12 cellular contexts compared by ENCODE assay signal in the genomic region with DNA sequence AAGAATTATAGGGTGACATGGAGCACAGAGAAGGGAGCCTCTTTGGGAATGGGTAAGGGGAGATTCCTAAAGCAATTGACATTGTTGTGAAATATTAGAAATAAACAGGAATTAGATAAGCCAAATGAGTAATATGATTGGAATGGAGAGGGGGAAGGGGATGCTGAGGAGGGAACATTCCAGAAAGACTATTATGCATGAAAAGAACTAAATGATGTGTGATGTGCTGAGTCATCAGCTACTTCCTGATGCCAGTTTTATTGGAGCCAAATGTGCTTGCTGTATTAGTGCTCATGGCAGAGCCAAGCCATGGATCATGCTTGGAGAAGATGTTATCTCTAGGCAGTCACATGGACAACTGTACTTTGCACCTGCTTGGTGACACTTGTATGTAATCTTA.
DNase-seq lines count a peak whose midpoint lies in the region; ATAC-seq and TF ChIP-seq lines count a peak whose summit lies in the region.
"Had no signal": no experiment of that assay in that cellular context is flagged by ENCODE, and none has a peak within 500 bp of the region (broad histone marks: within the 10 kb centered on the region; RNA-seq: fewer than 3 reads in every experiment).

No MANE protein-coding gene starts in this region.

- H3K9me3 ChIP-seq in SK-N-SH (no peaks in the 10 kb centered on the region), ovary (no peaks in the 10 kb centered on the region)
- H3K9me3 ChIP-seq: lower lobe of right lung, right atrium auricular region had no signal

- H3K4me3 ChIP-seq in SK-N-SH (ENCODE audit: low read depth in 2 of 2, low read length in 1 of 2) (no peak overlapping the region), fibroblast of pulmonary artery (replicated peaks; ENCODE audit: low read depth, low read length) (no peak overlapping the region), skeletal muscle cell (ENCODE audit: low read depth, low read length) (no peak overlapping the region), ovary (no peak overlapping the region)
- H3K4me3 ChIP-seq: lower lobe of right lung, right atrium auricular region had no signal

- no peak for TF ChIP-seq CTCF in SK-N-SH (IDR thresholded peaks at IDR 0.05)
- TF ChIP-seq CTCF in fibroblast of pulmonary artery (IDR thresholded peaks at IDR 0.05; ENCODE audit: low read length, missing control alignments): no peak
- TF ChIP-seq CTCF in ovary (IDR thresholded peaks at IDR 0.05): no peak

- POLR2A ChIA-PET in SK-N-SH (lab: Yijun Ruan, JAX): no interaction called here

- H2AFZ ChIP-seq in SK-N-SH (ENCODE audit: low read depth): no peak overlapping the region

- H3K79me2 ChIP-seq in SK-N-SH (ENCODE audit: insufficient read depth): no peaks in the 10 kb centered on the region

- DNase-seq in H4 (ENCODE audit: low spot score): peak; percentile 34
- DNase-seq in SK-N-SH: no peak
- DNase-seq in fibroblast of pulmonary artery (ENCODE audit: low read depth): peak; percentile 88
- DNase-seq in skeletal muscle cell (ENCODE audit: low read depth): peak; percentile 54
- DNase-seq in ovary: no peak
- no peak for DNase-seq in substantia nigra (lab: John Stamatoyannopoulos, UW)
- DNase-seq: activated CD4-positive, CD25-positive, alpha-beta regulatory T cell; activated naive CD4-positive, alpha-beta T cell treated with anti-CD3 and anti-CD28 coated beads for 36 hours; lower lobe of right lung had no signal

- H3K27me3 ChIP-seq in SK-N-SH (ENCODE audit: insufficient read depth) (no peaks in the 10 kb centered on the region), ovary (no peaks in the 10 kb centered on the region)
- H3K27me3 ChIP-seq: right atrium auricular region had no signal

- peak in 1 of 2 experiments; percentile 88; a peak in 2 of 4 replicates for TF ChIP-seq EP300 in SK-N-SH (IDR thresholded peaks at IDR 0.05; ENCODE audit: borderline replicate concordance in 1 of 2, low read depth in 1 of 2, low read length in 1 of 2)
- no peak for TF ChIP-seq EP300 in ovary (IDR thresholded peaks at IDR 0.05)

- no peak overlapping the region for H3K4me2 ChIP-seq in SK-N-SH

- TF ChIP-seq POLR2A in ovary (IDR thresholded peaks at IDR 0.05): no peak

- H3K36me3 ChIP-seq in SK-N-SH (replicated peaks in 1 of 2; ENCODE audit: control insufficient read depth in 1 of 2, insufficient read depth in 2 of 2, low read length in 1 of 2) (no peaks in the 10 kb centered on the region), ovary (no peaks in the 10 kb centered on the region)
- H3K36me3 ChIP-seq: lower lobe of right lung, right atrium auricular region had no signal

- no peaks in the 10 kb centered on the region for H3K9me2 ChIP-seq in SK-N-SH

- ATAC-seq in GM21723 (IDR thresholded peaks at IDR 0.05; ENCODE audit: unreplicated experiment) (no peak), HG02938 (IDR thresholded peaks at IDR 0.05; ENCODE audit: unreplicated experiment) (no peak)

- H3K9ac ChIP-seq in SK-N-SH: no peak overlapping the region

- no peaks in the 10 kb centered on the region for H4K20me1 ChIP-seq in SK-N-SH (ENCODE audit: insufficient read depth)

- CTCF ChIA-PET in SK-N-SH (lab: Yijun Ruan, JAX): no interaction called here

- intact Hi-C loops in ovary (cut with DNase I): no loop called here

- no peaks in the 10 kb centered on the region for H3F3A ChIP-seq in SK-N-SH (replicated peaks; ENCODE audit: insufficient read depth)

- H3K4me1 ChIP-seq in SK-N-SH (ENCODE audit: control insufficient read depth in 1 of 2, insufficient read depth in 2 of 2, low read depth in 1 of 2, low read length in 1 of 2) (peaks cover 0 to 7% of the 10 kb centered on the region in 2 experiments; a peak in 2 of 4 replicates), ovary (ENCODE audit: insufficient read depth) (no peaks in the 10 kb centered on the region)
- H3K4me1 ChIP-seq: lower lobe of right lung, right atrium auricular region had no signal

- H3K27ac ChIP-seq in SK-N-SH (ENCODE audit: low read depth in 2 of 2, low read length in 1 of 2): peak overlapping the region in 1 of 2 experiments; percentile 19; a peak in 1 of 4 replicates
- H3K27ac ChIP-seq in ovary: no peak overlapping the region
- H3K27ac ChIP-seq in substantia nigra (ENCODE audit: low read depth, low read length, poor library complexity, severe bottlenecking): no peak overlapping the region
- H3K27ac ChIP-seq: lower lobe of right lung, right atrium auricular region had no signal

- no peak for TF ChIP-seq RAD21 in SK-N-SH (IDR thresholded peaks at IDR 0.05; ENCODE audit: low read length)

TF ChIP-seq in SK-N-SH, 30 proteins besides CTCF, POLR2A, EP300 and RAD21:
- TF ChIP-seq JUND (IDR thresholded peaks at IDR 0.05) (peak; percentile 87), TCF12 (IDR thresholded peaks at IDR 0.05) (peak; percentile 93), NFIC (IDR thresholded peaks at IDR 0.05; ENCODE audit: borderline replicate concordance) (peak; percentile 72), FOSL2 (IDR thresholded peaks at IDR 0.05; ENCODE audit: borderline replicate concordance, low read depth) (peak; percentile 84), POLR2AphosphoS5 (IDR thresholded peaks at IDR 0.05; ENCODE audit: low read depth, low read length) (peak; percentile 33; the same call in 1 of the 2 replicates), RCOR1 (IDR thresholded peaks at IDR 0.05; ENCODE audit: low read length) (no peak), GABPA (IDR thresholded peaks at IDR 0.05; ENCODE audit: low read depth) (no peak), NRF1 (IDR thresholded peaks at IDR 0.05; ENCODE audit: low read depth, low read length) (no peak), MEF2A (IDR thresholded peaks at IDR 0.05; ENCODE audit: borderline replicate concordance, low read depth) (no peak), TEAD4 (IDR thresholded peaks at IDR 0.05; ENCODE audit: borderline replicate concordance, insufficient read depth) (peak; percentile 74; the same call in 1 of the 2 replicates)
- TF ChIP-seq, protein P1, sequence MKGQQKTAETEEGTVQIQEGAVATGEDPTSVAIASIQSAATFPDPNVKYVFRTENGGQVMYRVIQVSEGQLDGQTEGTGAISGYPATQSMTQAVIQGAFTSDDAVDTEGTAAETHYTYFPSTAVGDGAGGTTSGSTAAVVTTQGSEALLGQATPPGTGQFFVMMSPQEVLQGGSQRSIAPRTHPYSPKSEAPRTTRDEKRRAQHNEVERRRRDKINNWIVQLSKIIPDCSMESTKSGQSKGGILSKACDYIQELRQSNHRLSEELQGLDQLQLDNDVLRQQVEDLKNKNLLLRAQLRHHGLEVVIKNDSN (IDR thresholded peaks at IDR 0.05; ENCODE audit: borderline replicate concordance, low read depth): peak; percentile 47; the same call in 1 of the 2 replicates
- TF ChIP-seq, protein P2, sequence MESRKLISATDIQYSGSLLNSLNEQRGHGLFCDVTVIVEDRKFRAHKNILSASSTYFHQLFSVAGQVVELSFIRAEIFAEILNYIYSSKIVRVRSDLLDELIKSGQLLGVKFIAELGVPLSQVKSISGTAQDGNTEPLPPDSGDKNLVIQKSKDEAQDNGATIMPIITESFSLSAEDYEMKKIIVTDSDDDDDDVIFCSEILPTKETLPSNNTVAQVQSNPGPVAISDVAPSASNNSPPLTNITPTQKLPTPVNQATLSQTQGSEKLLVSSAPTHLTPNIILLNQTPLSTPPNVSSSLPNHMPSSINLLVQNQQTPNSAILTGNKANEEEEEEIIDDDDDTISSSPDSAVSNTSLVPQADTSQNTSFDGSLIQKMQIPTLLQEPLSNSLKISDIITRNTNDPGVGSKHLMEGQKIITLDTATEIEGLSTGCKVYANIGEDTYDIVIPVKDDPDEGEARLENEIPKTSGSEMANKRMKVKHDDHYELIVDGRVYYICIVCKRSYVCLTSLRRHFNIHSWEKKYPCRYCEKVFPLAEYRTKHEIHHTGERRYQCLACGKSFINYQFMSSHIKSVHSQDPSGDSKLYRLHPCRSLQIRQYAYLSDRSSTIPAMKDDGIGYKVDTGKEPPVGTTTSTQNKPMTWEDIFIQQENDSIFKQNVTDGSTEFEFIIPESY (IDR thresholded peaks at IDR 0.05; ENCODE audit: borderline replicate concordance, low read depth): no peak
- TF ChIP-seq, protein P3, sequence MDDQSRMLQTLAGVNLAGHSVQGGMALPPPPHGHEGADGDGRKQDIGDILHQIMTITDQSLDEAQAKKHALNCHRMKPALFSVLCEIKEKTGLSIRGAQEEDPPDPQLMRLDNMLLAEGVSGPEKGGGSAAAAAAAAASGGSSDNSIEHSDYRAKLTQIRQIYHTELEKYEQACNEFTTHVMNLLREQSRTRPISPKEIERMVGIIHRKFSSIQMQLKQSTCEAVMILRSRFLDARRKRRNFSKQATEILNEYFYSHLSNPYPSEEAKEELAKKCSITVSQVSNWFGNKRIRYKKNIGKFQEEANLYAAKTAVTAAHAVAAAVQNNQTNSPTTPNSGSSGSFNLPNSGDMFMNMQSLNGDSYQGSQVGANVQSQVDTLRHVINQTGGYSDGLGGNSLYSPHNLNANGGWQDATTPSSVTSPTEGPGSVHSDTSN (IDR thresholded peaks at IDR 0.05): peak; percentile 62

Comparison
In these comparisons a context has a peak if more than half of its experiments do, and no peak if none do; other contexts are left out.
1. DNase-seq: peak in H4 (single experiment), fibroblast of pulmonary artery (single experiment) and skeletal muscle cell (single experiment); none in SK-N-SH (single experiment), ovary (0 of 5) and substantia nigra (0 of 49).